Comparison of ENCODE assay signal across 10 cellular contexts in the genomic region with DNA sequence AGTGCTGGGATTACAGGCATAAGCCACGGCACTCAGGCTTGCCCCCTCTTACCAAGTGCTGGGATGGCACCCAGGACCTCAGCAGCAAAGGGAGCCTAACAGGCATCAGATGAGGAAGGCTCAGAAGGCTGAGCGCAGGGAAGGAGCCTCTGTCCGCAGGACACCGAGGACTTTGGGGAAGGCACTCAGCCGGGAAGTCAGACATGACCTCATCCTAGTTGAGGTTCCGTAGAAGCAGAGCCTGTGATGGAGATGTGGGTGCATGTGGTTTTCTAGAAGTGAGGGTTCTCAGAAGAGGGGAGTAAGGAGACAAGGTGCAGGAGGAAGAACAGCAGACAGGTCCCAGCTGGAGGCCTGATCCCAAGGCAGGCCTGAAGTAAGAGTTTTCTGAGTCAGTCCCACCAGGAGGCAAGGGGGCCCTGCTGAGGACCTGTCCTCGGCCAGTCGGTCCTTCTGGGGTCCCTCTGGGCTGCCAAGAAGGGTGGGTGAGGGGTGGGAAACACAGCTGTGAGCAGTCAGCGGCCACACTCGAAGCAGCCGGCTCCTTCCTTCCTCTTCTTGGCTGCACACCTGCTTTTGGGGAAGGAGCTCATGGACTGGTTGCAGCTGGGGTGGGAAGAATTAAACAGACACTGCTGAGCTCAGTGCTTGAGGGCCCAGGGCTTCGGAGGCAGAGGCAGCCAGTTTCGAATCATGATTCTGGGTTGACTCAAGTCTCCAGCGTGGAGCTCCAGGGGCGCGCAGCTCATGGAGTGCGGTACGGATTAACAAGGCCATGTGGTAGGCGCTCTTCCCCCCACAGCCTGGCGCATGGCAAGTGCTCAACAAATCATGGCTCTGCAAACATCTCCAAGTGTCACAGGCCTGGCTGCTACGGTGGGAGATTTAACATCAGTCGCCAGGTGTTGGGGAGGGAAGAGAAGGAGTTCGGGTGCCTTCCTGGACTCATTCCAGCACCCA. TPM values are rescaled to one million over a fixed set of nuclear protein-coding genes. Genes with fewer than 3 reads are reported as not detected.
DNase-seq lines count a peak whose midpoint lies in the region.
"Had no signal": no experiment of that assay in that cellular context is flagged by ENCODE, and none has a peak within 500 bp of the region (broad histone marks: within the 10 kb centered on the region; RNA-seq: fewer than 3 reads in every experiment).

No MANE protein-coding gene starts in this region.

- intact Hi-C loops in activated T-helper 2 cell treated with anti-CD3 and anti-CD28 coated beads, Interferon-gamma antibody, Interleukin-2, Interleukin-4, amounts not matched to agents 10 μg/mL and 5 μg/mL and 100 μg/mL, durations not matched to agents 14 hours and 24 hours and 36 hours (cut with micrococcal nuclease), result no loop called here

- peaks cover 28% of the 10 kb centered on the region for H3K4me1 ChIP-seq in thymus (ENCODE audit: control insufficient read depth, insufficient read depth, low read length)

- peak overlapping the region; percentile 37 for H3K27ac Mint-ChIP-seq in T-helper 1 cell treated with Interleukin-12 subunit alpha and Interleukin-12 subunit beta and Interleukin-4 antibody, amounts not matched to agents 30 μg/mL and 1 μg/mL, for 36 hours
- peak overlapping the region; percentile 1 for H3K27ac Mint-ChIP-seq in activated T-helper 2 cell treated with anti-CD3 and anti-CD28 coated beads, Interferon-gamma antibody, Interleukin-2, Interleukin-4, amounts not matched to agents 10 μg/mL and 5 μg/mL and 100 μg/mL, durations not matched to agents 14 hours and 24 hours and 36 hours
- H3K27ac Mint-ChIP-seq: stimulated activated naive CD8-positive, alpha-beta T cell treated with anti-CD3 and anti-CD28 coated beads, Interleukin-15, Interleukin-2, amounts not matched to agents 100 ng/mL and 50 ng/mL, for 24 hours had no signal

- DNase-seq in T-helper 1 cell (no peak), kidney tubule cell (ENCODE audit: low spot score) (peak; percentile 61), D341Med (ENCODE audit: low spot score) (no peak), HCEC 1CT (no peak), NCI-H1417 treated with DMSO at 0.1 percent for 48 hours (lab: John Stamatoyannopoulos, UW) (no peak)
- DNase-seq in activated T-helper 2 cell treated with anti-CD3 and anti-CD28 coated beads, Interferon-gamma antibody, Interleukin-2, Interleukin-4, amounts not matched to agents 10 μg/mL and 5 μg/mL and 100 μg/mL, durations not matched to agents 14 hours and 24 hours and 36 hours (ENCODE audit: low spot score), result no peak

- H3K27me3 Mint-ChIP-seq in T-helper 1 cell treated with Interleukin-12 subunit alpha and Interleukin-12 subunit beta and Interleukin-4 antibody, amounts not matched to agents 30 μg/mL and 1 μg/mL, for 36 hours (ENCODE audit: low read depth), result peaks cover 1% of the 10 kb centered on the region
- no peaks in the 10 kb centered on the region for H3K27me3 Mint-ChIP-seq in activated T-helper 2 cell treated with anti-CD3 and anti-CD28 coated beads, Interferon-gamma antibody, Interleukin-2, Interleukin-4, amounts not matched to agents 10 μg/mL and 5 μg/mL and 100 μg/mL, durations not matched to agents 14 hours and 24 hours and 36 hours (ENCODE audit: low read depth)
- H3K27me3 Mint-ChIP-seq: central memory CD8-positive, alpha-beta T cell; stimulated activated naive CD8-positive, alpha-beta T cell treated with anti-CD3 and anti-CD28 coated beads, Interleukin-15, Interleukin-2, amounts not matched to agents 100 ng/mL and 50 ng/mL, for 24 hours had no signal

- no peaks in the 10 kb centered on the region for H3K36me3 ChIP-seq in thymus (ENCODE audit: control insufficient read depth, insufficient read depth)

- peak overlapping the region; percentile 75 for H3K27ac ChIP-seq in thymus (ENCODE audit: low read depth)

- H3K9me3 ChIP-seq in thymus (ENCODE audit: control insufficient read depth), result no peaks in the 10 kb centered on the region

- H3K9me3 Mint-ChIP-seq in T-helper 1 cell treated with Interleukin-12 subunit alpha and Interleukin-12 subunit beta and Interleukin-4 antibody, amounts not matched to agents 30 μg/mL and 1 μg/mL, for 36 hours, result no peaks in the 10 kb centered on the region
- no peaks in the 10 kb centered on the region for H3K9me3 Mint-ChIP-seq in activated T-helper 2 cell treated with anti-CD3 and anti-CD28 coated beads, Interferon-gamma antibody, Interleukin-2, Interleukin-4, amounts not matched to agents 10 μg/mL and 5 μg/mL and 100 μg/mL, durations not matched to agents 14 hours and 24 hours and 36 hours
- H3K9me3 Mint-ChIP-seq: central memory CD8-positive, alpha-beta T cell; stimulated activated naive CD8-positive, alpha-beta T cell treated with anti-CD3 and anti-CD28 coated beads, Interleukin-15, Interleukin-2, amounts not matched to agents 100 ng/mL and 50 ng/mL, for 24 hours had no signal

- H3K4me3 Mint-ChIP-seq in T-helper 1 cell treated with Interleukin-12 subunit alpha and Interleukin-12 subunit beta and Interleukin-4 antibody, amounts not matched to agents 30 μg/mL and 1 μg/mL, for 36 hours, result peak overlapping the region; percentile 41
- no peak overlapping the region for H3K4me3 Mint-ChIP-seq in activated T-helper 2 cell treated with anti-CD3 and anti-CD28 coated beads, Interferon-gamma antibody, Interleukin-2, Interleukin-4, amounts not matched to agents 10 μg/mL and 5 μg/mL and 100 μg/mL, durations not matched to agents 14 hours and 24 hours and 36 hours (ENCODE audit: low read depth)
- H3K4me3 Mint-ChIP-seq: central memory CD8-positive, alpha-beta T cell; stimulated activated naive CD8-positive, alpha-beta T cell treated with anti-CD3 and anti-CD28 coated beads, Interleukin-15, Interleukin-2, amounts not matched to agents 100 ng/mL and 50 ng/mL, for 24 hours had no signal

- H3K36me3 Mint-ChIP-seq in T-helper 1 cell treated with Interleukin-12 subunit alpha and Interleukin-12 subunit beta and Interleukin-4 antibody, amounts not matched to agents 30 μg/mL and 1 μg/mL, for 36 hours (ENCODE audit: low read depth), result no peaks in the 10 kb centered on the region
- no peaks in the 10 kb centered on the region for H3K36me3 Mint-ChIP-seq in activated T-helper 2 cell treated with anti-CD3 and anti-CD28 coated beads, Interferon-gamma antibody, Interleukin-2, Interleukin-4, amounts not matched to agents 10 μg/mL and 5 μg/mL and 100 μg/mL, durations not matched to agents 14 hours and 24 hours and 36 hours (ENCODE audit: low read depth)

- peak overlapping the region; percentile 14 for H3K4me3 ChIP-seq in thymus (ENCODE audit: low read length)

- 11% methylated on average over 23 of the region's 23 CpGs for WGBS in thymus

- H3K27me3 ChIP-seq in thymus (ENCODE audit: control insufficient read depth, insufficient read depth), result no peaks in the 10 kb centered on the region

- H3K4me1 Mint-ChIP-seq in T-helper 1 cell treated with Interleukin-12 subunit alpha and Interleukin-12 subunit beta and Interleukin-4 antibody, amounts not matched to agents 30 μg/mL and 1 μg/mL, for 36 hours (ENCODE audit: low read depth), result peaks cover 32% of the 10 kb centered on the region
- peaks cover 21% of the 10 kb centered on the region for H3K4me1 Mint-ChIP-seq in activated T-helper 2 cell treated with anti-CD3 and anti-CD28 coated beads, Interferon-gamma antibody, Interleukin-2, Interleukin-4, amounts not matched to agents 10 μg/mL and 5 μg/mL and 100 μg/mL, durations not matched to agents 14 hours and 24 hours and 36 hours (ENCODE audit: low read depth)

RNA-seq across cellular contexts. Expression of gene SNN, which starts 38.9 kb away (rescaled TPM):
- total RNA-seq in activated T-helper 2 cell treated with anti-CD3 and anti-CD28 coated beads, Interferon-gamma antibody, Interleukin-2, Interleukin-4, amounts not matched to agents 10 μg/mL and 5 μg/mL and 100 μg/mL, durations not matched to agents 14 hours and 24 hours and 36 hours, result 8.6 and 9.5 TPM in 2 replicates
- 21.6 TPM for polyA plus RNA-seq in thymus

RNA-seq across cellular contexts. Expression of gene LITAF, which starts 42.6 kb away (rescaled TPM):
- total RNA-seq in activated T-helper 2 cell treated with anti-CD3 and anti-CD28 coated beads, Interferon-gamma antibody, Interleukin-2, Interleukin-4, amounts not matched to agents 10 μg/mL and 5 μg/mL and 100 μg/mL, durations not matched to agents 14 hours and 24 hours and 36 hours, result 121 and 135 TPM in 2 replicates
- polyA plus RNA-seq in thymus, result 95.0 TPM
